In genomic region chr3:180267202-180267843, GRCh38 we compare ENCODE assay signal across 9 cellular contexts.
DNase-seq lines count a peak whose midpoint lies in the region; ATAC-seq, FAIRE-seq and TF ChIP-seq lines count a peak whose summit lies in the region.
"Had no signal": no experiment of that assay in that cellular context is flagged by ENCODE, and none has a peak within 500 bp of the region (broad histone marks: within the 10 kb centered on the region; RNA-seq: fewer than 3 reads in every experiment).

No MANE protein-coding gene starts in this region.

- ATAC-seq in GM18519 (IDR thresholded peaks at IDR 0.05; ENCODE audit: low FRiP score, unreplicated experiment) = peak; percentile 99
- ATAC-seq in GM21619 (IDR thresholded peaks at IDR 0.05; ENCODE audit: unreplicated experiment) = peak; percentile 100
- ATAC-seq in HG03457 (IDR thresholded peaks at IDR 0.05; ENCODE audit: unreplicated experiment) = peak; percentile 100

- no peaks in the 10 kb centered on the region for H3K4me1 Mint-ChIP-seq in mesothelial cell of epicardium

- no peaks in the 10 kb centered on the region for H3K36me3 ChIP-seq in effector memory CD4-positive, alpha-beta T cell (ENCODE audit: control insufficient read depth, insufficient read depth, low read length)

- DNase-seq in fibroblast of peridontal ligament (ENCODE audit: extremely low read depth) (peak; percentile 24), mesothelial cell of epicardium (ENCODE audit: low spot score in 2 of 2, unreplicated experiment in 2 of 2) (no peak), D721Med (ENCODE audit: insufficient read length, low spot score) (no peak), NCI-H1930 (lab: John Stamatoyannopoulos, UW) (no peak)
- DNase-seq in effector memory CD4-positive, alpha-beta T cell = no peak

- peaks cover 20% of the 10 kb centered on the region for H3K9me3 Mint-ChIP-seq in mesothelial cell of epicardium

- H3K27ac ChIP-seq in effector memory CD4-positive, alpha-beta T cell (ENCODE audit: insufficient read depth, low read length, poor library complexity, severe bottlenecking) = no peak overlapping the region

- H3K4me3 Mint-ChIP-seq in mesothelial cell of epicardium = no peak overlapping the region

- H3K9me3 ChIP-seq in effector memory CD4-positive, alpha-beta T cell (ENCODE audit: control insufficient read depth, low read length) = no peaks in the 10 kb centered on the region

- no peak overlapping the region for H3K4me3 ChIP-seq in effector memory CD4-positive, alpha-beta T cell (ENCODE audit: insufficient read depth, low read depth, low read length, poor library complexity, severe bottlenecking)

- H3K27me3 ChIP-seq in effector memory CD4-positive, alpha-beta T cell (replicated peaks; ENCODE audit: control insufficient read depth, insufficient read depth, low read length, poor library complexity, severe bottlenecking) = no peaks in the 10 kb centered on the region

- H3K36me3 Mint-ChIP-seq in mesothelial cell of epicardium = no peaks in the 10 kb centered on the region

- TF ChIP-seq CTCF in mesothelial cell of epicardium (IDR thresholded peaks at IDR 0.05; ENCODE audit: unreplicated experiment) = no peak
- TF ChIP-seq CTCF in D721Med (IDR thresholded peaks at IDR 0.05; ENCODE audit: insufficient read depth, missing control alignments) = no peak

- no peaks in the 10 kb centered on the region for H3K27me3 Mint-ChIP-seq in mesothelial cell of epicardium (ENCODE audit: low read depth)

- no peak for FAIRE-seq in D721Med (lab: Jason Lieb, UNC)
- FAIRE-seq: astrocyte had no signal

- no peaks in the 10 kb centered on the region for H3K4me1 ChIP-seq in effector memory CD4-positive, alpha-beta T cell (ENCODE audit: control insufficient read depth, insufficient read depth, low read length, poor library complexity, severe bottlenecking)

- no peak overlapping the region for H3K27ac Mint-ChIP-seq in mesothelial cell of epicardium
